ENCODE assay signal across 28 cellular contexts in genomic region chr6:105618247-105618646, GRCh38.
"Had no signal": no experiment of that assay in that cellular context is flagged by ENCODE, and none has a peak within 500 bp of the region (broad histone marks: within the 10 kb centered on the region; RNA-seq: fewer than 3 reads in every experiment).

No MANE protein-coding gene starts in this region.

- H3K36me3 Mint-ChIP-seq: type B pancreatic cell had no signal

- H3K4me3 Mint-ChIP-seq: central memory CD8-positive, alpha-beta T cell; natural killer cell treated with Interleukin-12 subunit alpha and Interleukin-12 subunit beta and Interleukin-15 and Interleukin-18, amount 100 ng/mL, for 72 hours; stimulated activated naive CD8-positive, alpha-beta T cell treated with anti-CD3 and anti-CD28 coated beads, Interleukin-15, Interleukin-2, amounts not matched to agents 100 ng/mL and 50 ng/mL, for 24 hours; T-helper 17 cell; type B pancreatic cell had no signal

- H3K27ac ChIP-seq: epithelial cell of prostate, esophagus squamous epithelium, left lung, lower lobe of right lung, skin epidermis, uterus, WERI-Rb-1 had no signal

- H3K4me3 ChIP-seq: esophagus squamous epithelium, left lung, lower lobe of right lung, skin epidermis, uterus had no signal

- H3K27me3 Mint-ChIP-seq: central memory CD8-positive, alpha-beta T cell; natural killer cell treated with Interleukin-12 subunit alpha and Interleukin-12 subunit beta and Interleukin-15 and Interleukin-18, amount 100 ng/mL, for 72 hours; stimulated activated naive CD8-positive, alpha-beta T cell treated with anti-CD3 and anti-CD28 coated beads, Interleukin-15, Interleukin-2, amounts not matched to agents 100 ng/mL and 50 ng/mL, for 24 hours; type B pancreatic cell had no signal

- H3K4me1 ChIP-seq: esophagus squamous epithelium, left lung, lower lobe of right lung, uterus had no signal

- H3K36me3 ChIP-seq: esophagus squamous epithelium, left lung, lower lobe of right lung, uterus, WERI-Rb-1 had no signal

- H3K27me3 ChIP-seq: esophagus squamous epithelium, left lung, uterus had no signal

- H3K9me3 ChIP-seq: esophagus squamous epithelium, lower lobe of right lung, uterus had no signal

- H3K27ac Mint-ChIP-seq: stimulated activated naive CD8-positive, alpha-beta T cell treated with anti-CD3 and anti-CD28 coated beads, Interleukin-15, Interleukin-2, amounts not matched to agents 100 ng/mL and 50 ng/mL, for 24 hours; T-helper 17 cell; type B pancreatic cell had no signal

- DNase-seq: activated CD4-positive, alpha-beta T cell treated with anti-CD3 and anti-CD28 coated beads for 48 hours; activated CD4-positive, alpha-beta T cell treated with anti-CD3 and anti-CD28 coated beads, Interleukin-2, amount 50 U/mL, for 48 hours; activated CD8-positive, alpha-beta memory T cell treated with anti-CD3 and anti-CD28 coated beads for 24 hours; activated gamma-delta T cell; activated naive CD4-positive, alpha-beta T cell treated with anti-CD3 and anti-CD28 coated beads, Interleukin-2, amount 50 U/mL, for 16 hours; activated T-cell treated with anti-CD3 and anti-CD28 coated beads, Interleukin-2, amount 50 U/mL, for 1 hour; dermis blood vessel endothelial cell; effector CD4-positive, alpha-beta T cell; esophagus squamous epithelium; kidney glomerular epithelial cell; left lung; lower lobe of right lung; mesendoderm; posterior cingulate gyrus; right cardiac atrium; stimulated activated CD4-positive, alpha-beta T cell treated with anti-CD3 and anti-CD28 coated beads, Interleukin-12 subunit alpha, Interleukin-12 subunit beta, amount 100 ng/mL, for 4 hours; stimulated activated CD4-positive, alpha-beta T cell treated with anti-CD3 and anti-CD28 coated beads, Interleukin-4, amount 100 ng/mL, for 1 hour; substantia nigra; T-helper 17 cell; T1000; uterus; WERI-Rb-1 had no signal
